ENCODE assay signal across 8 cellular contexts in genomic region chr16:75264531-75264998, GRCh38. TPM values are rescaled to one million over a fixed set of nuclear protein-coding genes. Genes with fewer than 3 reads are reported as not detected.
DNase-seq lines count a peak whose midpoint lies in the region; ATAC-seq and TF ChIP-seq lines count a peak whose summit lies in the region.

No MANE protein-coding gene starts in this region.

- peak overlapping the region; percentile 94 for H3K4me3 ChIP-seq in brain microvascular endothelial cell (ENCODE audit: low read depth, low read length)
- H3K4me3 ChIP-seq in suprapubic skin, result peak overlapping the region; percentile 86

- TF ChIP-seq EP300 in suprapubic skin (IDR thresholded peaks at IDR 0.05), result no peak

- peaks cover 75% of the 10 kb centered on the region for H3K4me1 ChIP-seq in suprapubic skin

- no peak for ATAC-seq in activated T-cell treated with anti-CD3 and anti-CD28 coated beads, Interleukin-2, amount 50 U/mL, for 4 hours
- ATAC-seq in HG03442 (IDR thresholded peaks at IDR 0.05; ENCODE audit: unreplicated experiment) (no peak), GM21825 (IDR thresholded peaks at IDR 0.05; ENCODE audit: unreplicated experiment) (no peak), HG02981 (IDR thresholded peaks at IDR 0.05; ENCODE audit: unreplicated experiment) (no peak)

- H3K27me3 Mint-ChIP-seq in activated T-cell treated with anti-CD3 and anti-CD28 coated beads, Interleukin-2, amount 50 U/mL, for 4 hours (ENCODE audit: low read depth), result peaks cover 49% of the 10 kb centered on the region

- in situ Hi-C loops in brain microvascular endothelial cell (cut with HindIII; ENCODE audit: low pct_ligation_motif_present, low sequenced_read_pairs), result no loop called here

- WGBS in suprapubic skin, result 31% methylated on average over 12 of the region's 13 CpGs

- DNase-seq in activated T-cell treated with anti-CD3 and anti-CD28 coated beads, Interleukin-2, amount 50 U/mL, for 4 hours, result no peak
- DNase-seq in activated T-cell treated with anti-CD3 and anti-CD28 coated beads for 4 hours, result no peak
- no peak for DNase-seq in brain microvascular endothelial cell
- peak in 1 of 2 donors; percentile 68 for DNase-seq in suprapubic skin (ENCODE audit: low spot score in 2 of 2)

- no peaks in the 10 kb centered on the region for H3K9me3 ChIP-seq in suprapubic skin

- peaks cover 7% of the 10 kb centered on the region for H3K4me1 Mint-ChIP-seq in activated T-cell treated with anti-CD3 and anti-CD28 coated beads, Interleukin-2, amount 50 U/mL, for 4 hours (ENCODE audit: low read depth)

- H3K27ac ChIP-seq in brain microvascular endothelial cell, result peak overlapping the region; percentile 92
- peak overlapping the region; percentile 90 for H3K27ac ChIP-seq in layer of hippocampus (ENCODE audit: low read depth, low read length)
- peak overlapping the region; percentile 92 for H3K27ac ChIP-seq in suprapubic skin

- no peaks in the 10 kb centered on the region for H3K9me3 Mint-ChIP-seq in activated T-cell treated with anti-CD3 and anti-CD28 coated beads, Interleukin-2, amount 50 U/mL, for 4 hours

- no peak for TF ChIP-seq CTCF in brain microvascular endothelial cell (IDR thresholded peaks at IDR 0.05; ENCODE audit: low read depth, low read length, missing control alignments)
- TF ChIP-seq CTCF in suprapubic skin (IDR thresholded peaks at IDR 0.05), result no peak

- peak overlapping the region; percentile 67 for H3K4me3 Mint-ChIP-seq in activated T-cell treated with anti-CD3 and anti-CD28 coated beads, Interleukin-2, amount 50 U/mL, for 4 hours

- peaks cover 15% of the 10 kb centered on the region for H3K36me3 ChIP-seq in brain microvascular endothelial cell (replicated peaks)
- no peaks in the 10 kb centered on the region for H3K36me3 ChIP-seq in suprapubic skin

- H3K27me3 ChIP-seq in brain microvascular endothelial cell (replicated peaks) (no peaks in the 10 kb centered on the region), layer of hippocampus (ENCODE audit: control insufficient read depth, insufficient read depth, low read length) (no peaks in the 10 kb centered on the region), suprapubic skin (peaks cover 7% of the 10 kb centered on the region)

- no peaks in the 10 kb centered on the region for H3K36me3 Mint-ChIP-seq in activated T-cell treated with anti-CD3 and anti-CD28 coated beads, Interleukin-2, amount 50 U/mL, for 4 hours (ENCODE audit: insufficient read depth)

- TF ChIP-seq POLR2A in suprapubic skin (IDR thresholded peaks at IDR 0.05), result no peak

RNA-seq across cellular contexts. Expression of gene BCAR1, which starts 13.1 kb away (rescaled TPM):
- 1 to 10 TPM; 1.5 to 4.3 (median 2.9) TPM for total RNA-seq in activated T-cell treated with anti-CD3 and anti-CD28 coated beads, Interleukin-2, amount 50 U/mL, for 4 hours
- 10 to 100 TPM; 26.5 to 39.2 (median 30.9) TPM for total RNA-seq in suprapubic skin

RNA-seq across cellular contexts. Expression of gene CTRB1, which starts 45.8 kb away (rescaled TPM):
- total RNA-seq in activated T-cell treated with anti-CD3 and anti-CD28 coated beads, Interleukin-2, amount 50 U/mL, for 4 hours, result 1 to 10 TPM; 2.2 to 5.5 (median 3.4) TPM
- total RNA-seq in suprapubic skin, result not detected

RNA-seq across cellular contexts. Expression of gene CTRB2, which starts 57.6 kb away (rescaled TPM):
- total RNA-seq in activated T-cell treated with anti-CD3 and anti-CD28 coated beads, Interleukin-2, amount 50 U/mL, for 4 hours, result 10 to 100 TPM in 1 of 3 donors, 1 to 10 TPM in 2; 5.5 to 10.3 (median 6.7) TPM
- total RNA-seq in suprapubic skin, result not detected

Comparison
In these comparisons a context has a peak if more than half of its experiments do, and no peak if none do; other contexts are left out.
1. RNA of gene BCAR1, which starts 13.1 kb away (total RNA-seq): 26.5 to 39.2 TPM in suprapubic skin; 1.5 to 4.3 TPM in activated T-cell treated with anti-CD3 and anti-CD28 coated beads, Interleukin-2, amount 50 U/mL, for 4 hours; every median in the first group is over 4 times any median in the second.
2. RNA of gene CTRB2, which starts 57.6 kb away (total RNA-seq): 5.5 to 10.3 TPM in activated T-cell treated with anti-CD3 and anti-CD28 coated beads, Interleukin-2, amount 50 U/mL, for 4 hours; not detected in suprapubic skin; every median in the first group is over 4 times any median in the second.
3. Peak in every context shown above with its lines, with median percentiles within 50 percentile points of each other: H3K27ac ChIP-seq.